Comparison of ENCODE assay signal across 1 cellular context in genomic region chr3:191378142-191378541, GRCh38.
A peak's percentile ranks its signal among the peaks of the same experiment; 100 is the strongest.
TF ChIP-seq lines count a peak whose summit lies in the region.

No MANE protein-coding gene starts in this region.

TF ChIP-seq in GM12878, 131 proteins besides CTCF, POLR2A, EP300 and RAD21:
- TF ChIP-seq JUNB (IDR thresholded peaks at IDR 0.05) (peak; percentile 12; the same call in 1 of the 2 replicates), IKZF2 (IDR thresholded peaks at IDR 0.05) (peak in 1 of 2 experiments; percentile 30; a peak in 2 of 4 replicates), ZNF274 (IDR thresholded peaks at IDR 0.05; ENCODE audit: insufficient read depth, insufficient read length) (no peak), ATF7 (IDR thresholded peaks at IDR 0.05; ENCODE audit: low read depth) (0 out of 2 replicates have a peak, but pooled peaks have one; percentile 44), ZNF24 (IDR thresholded peaks at IDR 0.05) (peak; percentile 89), NR2F1 (conservative IDR thresholded peaks at IDR 0.05) (no peak), MTA2 (IDR thresholded peaks at IDR 0.05; ENCODE audit: low read depth) (0 out of 2 replicates have a peak, but pooled peaks have one; percentile 39)
